1 cellular context compared by ENCODE assay signal in the genomic region with DNA sequence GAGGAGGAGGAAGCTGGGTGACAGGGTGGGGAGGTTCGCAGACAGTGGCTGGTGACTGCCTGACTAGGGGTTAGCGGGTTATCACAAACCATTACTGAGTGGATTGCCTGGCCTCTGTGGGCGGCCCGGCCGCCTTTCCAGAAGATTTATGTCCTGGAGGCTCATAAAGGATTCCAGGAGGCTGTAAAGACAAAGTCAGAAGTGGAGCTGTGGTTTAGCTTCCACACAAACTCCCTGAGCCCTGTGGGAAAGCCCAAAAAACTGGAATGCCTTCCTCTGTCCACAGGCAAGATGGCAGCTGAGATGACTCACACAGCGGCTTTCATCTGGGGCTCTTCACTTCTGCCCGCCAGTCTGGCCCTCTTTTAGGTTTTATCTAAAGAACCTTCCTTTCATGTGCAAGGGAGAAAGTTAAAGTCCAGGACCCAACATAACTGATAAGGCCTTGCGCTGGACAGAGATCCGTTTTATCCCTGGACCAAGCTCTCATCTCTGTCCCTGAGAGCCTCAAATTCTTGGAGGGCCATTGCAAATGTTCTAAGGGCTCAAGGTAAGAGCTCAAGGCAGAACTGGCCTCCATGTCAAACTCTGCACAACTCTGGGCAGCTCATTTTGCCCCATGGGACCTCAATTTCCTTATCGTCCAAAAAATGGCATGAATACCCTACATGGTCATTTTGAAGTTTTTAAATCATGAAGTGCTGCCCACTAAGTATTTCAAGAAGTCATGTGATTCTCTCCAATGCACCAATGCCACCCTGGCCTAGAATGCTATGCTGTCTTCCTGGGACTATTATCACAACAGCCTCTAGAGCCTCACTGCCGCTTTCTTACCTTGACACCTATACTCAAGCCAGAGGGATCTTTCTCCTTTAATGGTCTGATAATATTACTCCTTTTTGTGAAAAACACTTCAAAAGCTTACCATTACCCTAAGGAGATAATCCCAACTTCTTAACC.
TF ChIP-seq lines count a peak whose summit lies in the region.

No MANE protein-coding gene starts in this region.

TF ChIP-seq in K562, 482 proteins besides CTCF, POLR2A, EP300 and RAD21 (continued from another document):
- TF ChIP-seq, protein P1, sequence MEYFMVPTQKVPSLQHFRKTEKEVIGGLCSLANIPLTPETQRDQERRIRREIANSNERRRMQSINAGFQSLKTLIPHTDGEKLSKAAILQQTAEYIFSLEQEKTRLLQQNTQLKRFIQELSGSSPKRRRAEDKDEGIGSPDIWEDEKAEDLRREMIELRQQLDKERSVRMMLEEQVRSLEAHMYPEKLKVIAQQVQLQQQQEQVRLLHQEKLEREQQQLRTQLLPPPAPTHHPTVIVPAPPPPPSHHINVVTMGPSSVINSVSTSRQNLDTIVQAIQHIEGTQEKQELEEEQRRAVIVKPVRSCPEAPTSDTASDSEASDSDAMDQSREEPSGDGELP (CRISPR knock-in tag; IDR thresholded peaks at IDR 0.05; ENCODE audit: borderline replicate concordance), result peak; percentile 61; the same call in 1 of the 2 replicates
- TF ChIP-seq ETV6 (IDR thresholded peaks at IDR 0.05; ENCODE audit: borderline replicate concordance in 1 of 2, low read depth in 2 of 2, low read length in 1 of 2), result 0 out of 4 replicates have a peak, but pooled peaks of 1 of the 2 experiments have one; percentile 52
- no peak for TF ChIP-seq ETV6 (CRISPR knock-in tag; IDR thresholded peaks at IDR 0.05; ENCODE audit: borderline replicate concordance)
- no peak for TF ChIP-seq GATA2 (CRISPR knock-in tag; IDR thresholded peaks at IDR 0.05)
- peak; percentile 40 for TF ChIP-seq RBBP5 (IDR thresholded peaks at IDR 0.05; ENCODE audit: borderline replicate concordance, insufficient read depth, low read length, poor library complexity, severe bottlenecking)
- TF ChIP-seq L3MBTL2 (IDR thresholded peaks at IDR 0.05), result peak; percentile 35; the same call in 1 of the 2 replicates
- TF ChIP-seq LARP7 (IDR thresholded peaks at IDR 0.05), result no peak
- TF ChIP-seq, protein P2, sequence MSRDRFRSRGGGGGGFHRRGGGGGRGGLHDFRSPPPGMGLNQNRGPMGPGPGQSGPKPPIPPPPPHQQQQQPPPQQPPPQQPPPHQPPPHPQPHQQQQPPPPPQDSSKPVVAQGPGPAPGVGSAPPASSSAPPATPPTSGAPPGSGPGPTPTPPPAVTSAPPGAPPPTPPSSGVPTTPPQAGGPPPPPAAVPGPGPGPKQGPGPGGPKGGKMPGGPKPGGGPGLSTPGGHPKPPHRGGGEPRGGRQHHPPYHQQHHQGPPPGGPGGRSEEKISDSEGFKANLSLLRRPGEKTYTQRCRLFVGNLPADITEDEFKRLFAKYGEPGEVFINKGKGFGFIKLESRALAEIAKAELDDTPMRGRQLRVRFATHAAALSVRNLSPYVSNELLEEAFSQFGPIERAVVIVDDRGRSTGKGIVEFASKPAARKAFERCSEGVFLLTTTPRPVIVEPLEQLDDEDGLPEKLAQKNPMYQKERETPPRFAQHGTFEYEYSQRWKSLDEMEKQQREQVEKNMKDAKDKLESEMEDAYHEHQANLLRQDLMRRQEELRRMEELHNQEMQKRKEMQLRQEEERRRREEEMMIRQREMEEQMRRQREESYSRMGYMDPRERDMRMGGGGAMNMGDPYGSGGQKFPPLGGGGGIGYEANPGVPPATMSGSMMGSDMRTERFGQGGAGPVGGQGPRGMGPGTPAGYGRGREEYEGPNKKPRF (IDR thresholded peaks at IDR 0.05; ENCODE audit: low read depth, low read length), result no peak
TF ChIP-seq in K562: peak in this region for 115.
